ENCODE assay signal across 8 cellular contexts in the genomic region with DNA sequence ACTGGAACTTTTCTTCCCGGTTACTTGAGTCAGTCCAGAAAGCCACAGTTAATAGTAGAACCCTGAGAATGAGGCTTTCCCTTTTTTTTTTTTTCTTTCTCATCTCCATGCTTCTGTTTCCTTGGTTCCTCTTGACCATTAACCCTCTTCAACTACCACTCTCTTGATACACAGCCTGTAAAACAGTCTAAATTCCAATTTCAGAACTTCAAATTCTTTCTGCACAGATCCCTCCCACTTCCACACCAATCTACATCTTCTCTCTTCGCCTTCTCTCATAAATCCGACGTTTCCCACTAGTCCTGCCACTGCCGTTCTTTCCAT. TPM values are rescaled to one million over a fixed set of nuclear protein-coding genes. Genes with fewer than 3 reads are reported as not detected.
DNase-seq lines count a peak whose midpoint lies in the region; ATAC-seq and TF ChIP-seq lines count a peak whose summit lies in the region.

No MANE protein-coding gene starts in this region.

- H3K9ac ChIP-seq in SU-DHL-6 (ENCODE audit: low read length) = peak overlapping the region; percentile 85
- peak overlapping the region; percentile 96 for H3K9ac ChIP-seq in skeletal muscle satellite cell (ENCODE audit: low read depth, low read length)

- H2AFZ ChIP-seq in SU-DHL-6 (ENCODE audit: low read depth, low read length, severe bottlenecking) = peak overlapping the region; percentile 85

- no peak for DNase-seq in GM12864 (ENCODE audit: low read depth)
- no peak for DNase-seq in right cardiac atrium
- DNase-seq in OCI-M2 (lab: John Stamatoyannopoulos, UW; ENCODE audit: unreplicated experiment) = no peak
- no peak for DNase-seq in SW 1271 (lab: John Stamatoyannopoulos, UW)
- DNase-seq in Ammon's horn (ENCODE audit: low spot score) = no peak
- DNase-seq in NCI-H1436 (lab: John Stamatoyannopoulos, UW) = no peak

- H3K27me3 ChIP-seq in SU-DHL-6 (ENCODE audit: low read length) = no peaks in the 10 kb centered on the region
- H3K27me3 ChIP-seq in right cardiac atrium (ENCODE audit: control insufficient read depth, insufficient read depth) = no peaks in the 10 kb centered on the region
- no peaks in the 10 kb centered on the region for H3K27me3 ChIP-seq in skeletal muscle satellite cell (ENCODE audit: control insufficient read depth, insufficient read depth, low read length)

- H3K36me3 ChIP-seq in SU-DHL-6 (ENCODE audit: low read length) (no peaks in the 10 kb centered on the region), skeletal muscle satellite cell (ENCODE audit: insufficient read depth, low read length) (no peaks in the 10 kb centered on the region)

- no peaks in the 10 kb centered on the region for H3K9me2 ChIP-seq in SU-DHL-6 (replicated peaks; ENCODE audit: insufficient read depth, low read length)

- H3K27ac ChIP-seq in SU-DHL-6 (ENCODE audit: low read depth, low read length) (peak overlapping the region; percentile 80), right cardiac atrium (ENCODE audit: low read length) (peak overlapping the region; percentile 97)

- intact Hi-C loops in right cardiac atrium (cut with DNase I) = no loop called here

- H3K4me3 ChIP-seq in GM12864 (ENCODE audit: low read depth, low read length) (peak overlapping the region; percentile 91), SU-DHL-6 (ENCODE audit: insufficient read depth, low read length, poor library complexity, severe bottlenecking) (peak overlapping the region; percentile 90), right cardiac atrium (ENCODE audit: low read length) (peak overlapping the region; percentile 73), skeletal muscle satellite cell (ENCODE audit: low read length) (peak overlapping the region; percentile 83)

- under 1% methylated on average over 5 of the region's 5 CpGs for whole genome bisulfite sequencing in right cardiac atrium

- peaks cover 39% of the 10 kb centered on the region for H3K79me2 ChIP-seq in SU-DHL-6 (ENCODE audit: insufficient read depth, low read length)

- H4K20me1 ChIP-seq in SU-DHL-6 (ENCODE audit: low read depth, low read length) = no peaks in the 10 kb centered on the region

- H3K9me3 ChIP-seq in SU-DHL-6 (ENCODE audit: insufficient read depth, low read length) (no peaks in the 10 kb centered on the region), right cardiac atrium (ENCODE audit: control insufficient read depth, low read length) (no peaks in the 10 kb centered on the region), skeletal muscle satellite cell (replicated peaks; ENCODE audit: low read length) (no peaks in the 10 kb centered on the region)

- H3K4me2 ChIP-seq in SU-DHL-6 (ENCODE audit: low read depth, low read length, poor library complexity, severe bottlenecking) (peak overlapping the region; percentile 72), skeletal muscle satellite cell (ENCODE audit: low read length) (peak overlapping the region; percentile 92)

- no peak for TF ChIP-seq CTCF in GM12864 (IDR thresholded peaks at IDR 0.05; ENCODE audit: low read depth, low read length, missing control alignments)
- no peak for TF ChIP-seq CTCF in SU-DHL-6 (IDR thresholded peaks at IDR 0.05; ENCODE audit: insufficient read depth, low read length, poor library complexity, severe bottlenecking)

- peaks cover 11% of the 10 kb centered on the region; the same call in 1 of the 2 replicates for H3F3A ChIP-seq in SU-DHL-6 (ENCODE audit: insufficient read depth)

- no peak for ATAC-seq in right cardiac atrium

- H3K4me1 ChIP-seq in right cardiac atrium (ENCODE audit: control insufficient read depth, insufficient read depth, low read length) = peaks cover 3% of the 10 kb centered on the region
- H3K4me1 ChIP-seq in skeletal muscle satellite cell (ENCODE audit: control insufficient read depth, insufficient read depth, low read length) = peaks cover 12% of the 10 kb centered on the region

RNA-seq across cellular contexts. Expression of a gene that starts 0.6 kb away (rescaled TPM):
- 10 to 100 TPM; 22.6 to 26.5 (median 23.6) TPM for total RNA-seq in right cardiac atrium
- polyA plus RNA-seq in right cardiac atrium = 17.7 TPM
- 12.7 and 13.9 TPM in 2 replicates for total RNA-seq in skeletal muscle satellite cell (2012; rRNA removed)
